In the genomic region with DNA sequence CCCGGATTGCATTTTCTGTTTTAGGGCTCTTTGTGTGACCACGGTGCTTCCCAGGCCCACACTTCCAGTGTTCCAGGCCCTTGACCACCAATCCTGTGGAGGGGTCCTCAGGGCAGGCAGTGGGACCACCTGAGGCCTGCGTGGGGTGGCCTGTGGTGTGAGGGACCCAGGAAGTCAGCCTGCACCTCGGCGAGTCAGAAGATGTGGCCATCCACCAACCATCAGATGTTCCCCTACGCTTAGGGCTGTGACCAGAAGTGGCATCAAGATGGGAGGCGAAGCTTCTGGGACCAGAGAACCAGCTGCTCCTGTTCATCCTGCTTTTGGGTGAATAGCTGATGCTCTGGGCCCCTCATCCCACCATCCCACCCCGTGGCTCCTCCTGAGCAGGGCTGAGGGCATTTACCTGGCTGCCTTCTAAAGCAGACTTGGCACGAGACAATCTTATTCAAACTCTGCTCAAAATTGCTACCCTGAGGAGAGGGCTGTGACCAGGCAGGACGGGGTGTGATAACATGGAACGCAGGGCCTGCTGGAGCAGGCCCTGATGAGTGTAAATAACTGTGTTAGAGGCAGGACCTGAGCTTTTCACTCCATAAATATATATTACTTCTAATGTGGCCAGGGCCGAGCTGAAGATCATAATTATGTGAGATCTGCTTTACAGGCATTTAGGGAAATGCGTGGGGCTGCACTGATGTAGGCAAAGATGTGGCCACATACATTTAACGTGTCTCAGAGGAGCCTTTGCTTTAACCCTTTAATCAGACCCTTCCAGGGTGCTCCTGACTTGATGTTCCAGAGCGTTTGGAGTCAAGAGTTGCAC, we compare ENCODE assay signal across 18 cellular contexts. TPM values are rescaled to one million over a fixed set of nuclear protein-coding genes. Genes with fewer than 3 reads are reported as not detected.
A peak's percentile ranks its signal among the peaks of the same experiment; 100 is the strongest.
DNase-seq lines count a peak whose midpoint lies in the region; ATAC-seq and TF ChIP-seq lines count a peak whose summit lies in the region.
"Had no signal": no experiment of that assay in that cellular context is flagged by ENCODE, and none has a peak within 500 bp of the region (broad histone marks: within the 10 kb centered on the region; RNA-seq: fewer than 3 reads in every experiment).

No MANE protein-coding gene starts in this region.

- 75 to 81% (median 77%) methylated on average over 9 to 15 of the region's 15 CpGs for WGBS in spleen, 5 donors

- H3K9me3 ChIP-seq in Loucy (ENCODE audit: insufficient read depth, low read depth, low read length) (no peaks in the 10 kb centered on the region), spleen (no peaks in the 10 kb centered on the region)
- H3K9me3 ChIP-seq: Peyer's patch, uterus had no signal

- TF ChIP-seq CTCF in Loucy (conservative IDR thresholded peaks at IDR 0.05; ENCODE audit: low read length) (no peak), spleen (IDR thresholded peaks at IDR 0.05 in 8 of 11, conservative IDR thresholded peaks at IDR 0.05 in 3 of 11) (no peak)

- H3K4me2 ChIP-seq in Loucy (ENCODE audit: low read depth, low read length, poor library complexity, severe bottlenecking) = no peak overlapping the region

- H3K27me3 ChIP-seq in Loucy (ENCODE audit: insufficient read depth, low read length, poor library complexity, severe bottlenecking) (no peaks in the 10 kb centered on the region), spleen (replicated peaks in 1 of 7) (no peaks in the 10 kb centered on the region)
- H3K27me3 ChIP-seq: Peyer's patch, uterus had no signal

- ATAC-seq in activated naive CD8-positive, alpha-beta T cell treated with anti-CD3 and anti-CD28 coated beads, Interleukin-2, amount 50 U/mL, for 24 hours = no peak
- ATAC-seq in GM21786 (IDR thresholded peaks at IDR 0.05; ENCODE audit: unreplicated experiment) = no peak
- no peak for ATAC-seq in HG03045 (IDR thresholded peaks at IDR 0.05; ENCODE audit: unreplicated experiment)
- ATAC-seq: HCT116 had no signal

- peaks cover under 1% of the 10 kb centered on the region for H3K27me3 Mint-ChIP-seq in activated naive CD8-positive, alpha-beta T cell treated with anti-CD3 and anti-CD28 coated beads, Interleukin-2, amount 50 U/mL, for 24 hours
- no peaks in the 10 kb centered on the region for H3K27me3 Mint-ChIP-seq in activated naive CD8-positive, alpha-beta T cell treated with anti-CD3 and anti-CD28 coated beads for 36 hours
- H3K27me3 Mint-ChIP-seq in dendritic cell treated with granulocyte-macrophage colony-stimulating factor and Interleukin-4, amounts not matched to agents 40 ng/mL and 50 ng/mL, for 4 days = peaks cover 32% of the 10 kb centered on the region

- no peak for DNase-seq in activated naive CD8-positive, alpha-beta T cell treated with anti-CD3 and anti-CD28 coated beads, Interleukin-2, amount 50 U/mL, for 24 hours
- no peak for DNase-seq in activated naive CD8-positive, alpha-beta T cell treated with anti-CD3 and anti-CD28 coated beads for 36 hours
- DNase-seq in spleen = peak; percentile 64
- no peak for DNase-seq in stimulated activated CD4-positive, alpha-beta T cell treated with anti-CD3 and anti-CD28 coated beads, Interleukin-15, amount 100 ng/mL, for 24 hours
- DNase-seq: activated CD4-positive, alpha-beta T cell treated with anti-CD3 and anti-CD28 coated beads, Interleukin-2, amount 50 U/mL, for 4 hours; COR-L47; glutamatergic neuron; NCI-H1417 treated with DMSO at 0.1 percent for 48 hours; NCI-H774; occipital lobe; stimulated activated CD4-positive, alpha-beta T cell treated with anti-CD3 and anti-CD28 coated beads, Interleukin-2, amount 100 ng/mL, for 48 hours; uterus had no signal

- H3K4me3 Mint-ChIP-seq in activated naive CD8-positive, alpha-beta T cell treated with anti-CD3 and anti-CD28 coated beads, Interleukin-2, amount 50 U/mL, for 24 hours = no peak overlapping the region
- no peak overlapping the region for H3K4me3 Mint-ChIP-seq in activated naive CD8-positive, alpha-beta T cell treated with anti-CD3 and anti-CD28 coated beads for 36 hours
- no peak overlapping the region for H3K4me3 Mint-ChIP-seq in dendritic cell treated with granulocyte-macrophage colony-stimulating factor and Interleukin-4, amounts not matched to agents 40 ng/mL and 50 ng/mL, for 4 days

- H3F3A ChIP-seq in Loucy (ENCODE audit: low read depth) = peaks cover 12% of the 10 kb centered on the region; the same call in 1 of the 2 replicates

- H3K4me1 Mint-ChIP-seq in activated naive CD8-positive, alpha-beta T cell treated with anti-CD3 and anti-CD28 coated beads, Interleukin-2, amount 50 U/mL, for 24 hours = peaks cover 89% of the 10 kb centered on the region
- H3K4me1 Mint-ChIP-seq in activated naive CD8-positive, alpha-beta T cell treated with anti-CD3 and anti-CD28 coated beads for 36 hours = peaks cover 69% of the 10 kb centered on the region
- H3K4me1 Mint-ChIP-seq in dendritic cell treated with granulocyte-macrophage colony-stimulating factor and Interleukin-4, amounts not matched to agents 40 ng/mL and 50 ng/mL, for 4 days (ENCODE audit: low read depth) = peaks cover 83% of the 10 kb centered on the region

- intact Hi-C loops in dendritic cell treated with granulocyte-macrophage colony-stimulating factor and Interleukin-4, amounts not matched to agents 40 ng/mL and 50 ng/mL, for 4 days (cut with micrococcal nuclease) = loop anchor here (10.0 kb wide), 1 partner anchor 51 kb away; no protein-coding TSS in a partner anchor
- intact Hi-C loops in spleen (cut with DNase I; ENCODE audit: low total_unique reads) = no loop called here

- peaks cover 90% of the 10 kb centered on the region for H3K79me2 ChIP-seq in Loucy (ENCODE audit: insufficient read depth, low read length)

- no peak for TF ChIP-seq POLR2A in spleen (IDR thresholded peaks at IDR 0.05)

- H3K27ac Mint-ChIP-seq in activated naive CD8-positive, alpha-beta T cell treated with anti-CD3 and anti-CD28 coated beads, Interleukin-2, amount 50 U/mL, for 24 hours = peak overlapping the region; percentile 34
- no peak overlapping the region for H3K27ac Mint-ChIP-seq in activated naive CD8-positive, alpha-beta T cell treated with anti-CD3 and anti-CD28 coated beads for 36 hours
- peak overlapping the region; percentile 76 for H3K27ac Mint-ChIP-seq in dendritic cell treated with granulocyte-macrophage colony-stimulating factor and Interleukin-4, amounts not matched to agents 40 ng/mL and 50 ng/mL, for 4 days

- H3K36me3 ChIP-seq in Loucy (ENCODE audit: insufficient read depth, low read length) (peaks cover 27% of the 10 kb centered on the region; the same call in 1 of the 2 replicates), spleen (peaks cover 0 to 22% (median 3%) of the 10 kb centered on the region in 6 donors)
- H3K36me3 ChIP-seq: uterus had no signal

- H3K4me3 ChIP-seq in Loucy (ENCODE audit: low read length, poor library complexity, severe bottlenecking) (no peak overlapping the region), spleen (peak overlapping the region in 1 of 8 donors; percentile 16)
- H3K4me3 ChIP-seq: Peyer's patch, uterus had no signal

- peak overlapping the region in 7 of 8 donors; percentile 43 to 85 (median 70) for H3K27ac ChIP-seq in spleen
- H3K27ac ChIP-seq: uterus had no signal

- no peaks in the 10 kb centered on the region for H3K9me2 ChIP-seq in Loucy (replicated peaks; ENCODE audit: low read depth, low read length)

- H3K9ac ChIP-seq in Loucy (ENCODE audit: low read depth, low read length, poor library complexity, severe bottlenecking) = peak overlapping the region; percentile 9

- H4K20me1 ChIP-seq in Loucy (ENCODE audit: insufficient read depth, low read length, poor library complexity, severe bottlenecking) = no peaks in the 10 kb centered on the region

- H3K9me3 Mint-ChIP-seq in activated naive CD8-positive, alpha-beta T cell treated with anti-CD3 and anti-CD28 coated beads, Interleukin-2, amount 50 U/mL, for 24 hours = no peaks in the 10 kb centered on the region
- H3K9me3 Mint-ChIP-seq in activated naive CD8-positive, alpha-beta T cell treated with anti-CD3 and anti-CD28 coated beads for 36 hours = no peaks in the 10 kb centered on the region
- no peaks in the 10 kb centered on the region for H3K9me3 Mint-ChIP-seq in dendritic cell treated with granulocyte-macrophage colony-stimulating factor and Interleukin-4, amounts not matched to agents 40 ng/mL and 50 ng/mL, for 4 days

- H3K36me3 Mint-ChIP-seq in activated naive CD8-positive, alpha-beta T cell treated with anti-CD3 and anti-CD28 coated beads, Interleukin-2, amount 50 U/mL, for 24 hours (ENCODE audit: low read depth) = peaks cover 11% of the 10 kb centered on the region
- peaks cover 26% of the 10 kb centered on the region for H3K36me3 Mint-ChIP-seq in activated naive CD8-positive, alpha-beta T cell treated with anti-CD3 and anti-CD28 coated beads for 36 hours
- peaks cover 5% of the 10 kb centered on the region for H3K36me3 Mint-ChIP-seq in dendritic cell treated with granulocyte-macrophage colony-stimulating factor and Interleukin-4, amounts not matched to agents 40 ng/mL and 50 ng/mL, for 4 days (ENCODE audit: low read depth)

- no peak overlapping the region for H2AFZ ChIP-seq in Loucy (ENCODE audit: low read length)

- H3K4me1 ChIP-seq in Loucy (ENCODE audit: insufficient read depth, low read length, poor library complexity, severe bottlenecking) (peaks cover 82% of the 10 kb centered on the region), spleen (peaks cover 63 to 100% (median 95%) of the 10 kb centered on the region in 6 donors)

RNA-seq across cellular contexts. Expression of a gene that starts 28.8 kb away (rescaled TPM):
- total RNA-seq in activated naive CD8-positive, alpha-beta T cell treated with anti-CD3 and anti-CD28 coated beads for 36 hours = 10 to 100 TPM; 15.7 to 16.4 TPM
- total RNA-seq in spleen = 10 to 100 TPM; 27.3 to 78.4 (median 47.5) TPM
- 1 to 10 TPM; 8.3 to 8.9 (median 8.6) TPM for polyA plus RNA-seq in spleen
